8 cellular contexts compared by ENCODE assay signal in the genomic region with DNA sequence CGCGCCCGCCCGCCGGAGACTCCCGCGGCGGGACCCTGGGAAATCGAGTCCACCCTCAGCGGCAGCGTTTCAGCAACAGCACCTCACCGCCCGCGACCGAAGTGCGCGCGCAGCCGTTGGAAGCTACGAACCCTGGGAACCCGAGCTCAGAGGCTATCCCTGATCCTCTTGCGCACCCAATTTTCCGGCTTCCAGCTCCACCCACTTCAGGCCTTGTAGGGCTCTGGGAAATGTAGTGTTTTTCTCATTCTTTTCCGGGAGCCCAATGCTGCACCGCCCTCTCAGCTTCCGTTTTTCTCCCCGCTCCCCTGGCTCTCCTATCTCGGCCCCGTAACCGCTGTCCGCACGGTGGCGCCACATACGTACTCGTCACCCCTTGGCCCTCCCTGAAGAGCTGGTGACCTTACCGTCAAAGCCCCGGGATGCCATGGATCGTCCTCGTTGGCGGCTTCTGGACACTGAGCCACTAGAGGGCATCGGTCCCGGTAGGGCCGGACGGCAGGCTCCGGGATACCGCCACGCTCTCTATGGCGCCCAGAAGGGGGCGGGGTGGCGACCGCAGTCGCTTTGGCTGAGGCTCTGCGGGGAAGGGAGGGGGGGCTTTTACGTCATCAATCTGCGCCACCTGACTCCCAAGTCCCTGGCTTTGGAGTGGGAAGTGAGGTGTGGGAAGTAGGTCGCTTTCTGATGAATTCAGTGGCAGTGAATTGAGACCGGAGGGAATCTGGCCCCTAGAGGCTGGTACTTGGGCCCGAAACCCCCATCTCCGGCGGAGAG. TPM values are rescaled to one million over a fixed set of nuclear protein-coding genes. Genes with fewer than 3 reads are reported as not detected.
DNase-seq lines count a peak whose midpoint lies in the region; ATAC-seq and TF ChIP-seq lines count a peak whose summit lies in the region.

A gene (plus strand): TSS at position 687 of the 777 bp plus-strand sequence. CDS start 3,948 bp downstream, outside the sequence.
A gene (minus strand): TSS at position 102 of the 777 bp plus-strand sequence. CDS start 225 bp downstream, outside the sequence.

- H3K27ac Mint-ChIP-seq in activated T-helper 17 cell treated with anti-CD3 and anti-CD28 coated beads, Interleukin-2, amount 50 U/mL, for 72 hours: peak within 1 kb of the TSS; percentile 99
- peak within 1 kb of the TSS; percentile 93 to 99 (median 97) for H3K27ac Mint-ChIP-seq in naive thymus-derived CD8-positive, alpha-beta T cell

- H2AFZ ChIP-seq in GM23248 (peak within 1 kb of the TSS; percentile 90), fibroblast of lung (ENCODE audit: low read length) (peak within 1 kb of the TSS; percentile 94)

- H3K4me3 ChIP-seq in GM23248: peak within 1 kb of the TSS; percentile 86
- H3K4me3 ChIP-seq in fibroblast of lung (replicated peaks in 1 of 4; ENCODE audit: control extremely low read depth in 1 of 4, insufficient read depth in 1 of 4, low read depth in 3 of 4, low read length in 4 of 4): peak within 1 kb of the TSS; percentile 87 to 99 (median 95)

- H3K9me3 ChIP-seq in GM23248 (ENCODE audit: low read depth) (no peaks in the 10 kb centered on the region), fibroblast of lung (ENCODE audit: control insufficient read depth, insufficient read depth, low read depth, low read length) (no peaks in the 10 kb centered on the region)

- in situ Hi-C loops in GM23248 (cut with MboI): no loop called here

- POLR2A ChIA-PET in naive thymus-derived CD8-positive, alpha-beta T cell (lab: Charles Lee): interaction anchor here (0.7 to 1.4 kb wide), 7 partner anchors 10 to 1219 kb away, joined by 3 to 6 read pairs (median 4); a partner anchor contains a TSS

- peaks cover 26% of the 10 kb centered on the region for H3K36me3 ChIP-seq in GM23248 (ENCODE audit: low read depth)
- peaks cover 2% of the 10 kb centered on the region for H3K36me3 ChIP-seq in fibroblast of lung (ENCODE audit: control insufficient read depth, insufficient read depth, low read length)

- H3K9ac ChIP-seq in GM23248 (peak within 1 kb of the TSS; percentile 95), fibroblast of lung (ENCODE audit: insufficient read depth, low read length) (peak within 1 kb of the TSS; percentile 94)

- peaks cover 26% of the 10 kb centered on the region for H3K4me1 ChIP-seq in GM23248 (ENCODE audit: insufficient read depth)
- H3K4me1 ChIP-seq in fibroblast of lung (ENCODE audit: control insufficient read depth, extremely low read depth, insufficient read depth, low read length): no peaks in the 10 kb centered on the region

- WGBS in GM23248 (ENCODE audit: low coverage in 1 of 2, low lambda C conversion rate in 2 of 2, missing lambda C conversion rate in 2 of 2), 2 experiments: 1% methylated on average over 46 to 54 of the region's 60 CpGs

- peak within 1 kb of the TSS; percentile 99 for H3K27ac ChIP-seq in GM23248
- peak within 1 kb of the TSS; percentile 99 for H3K27ac ChIP-seq in fibroblast of lung (ENCODE audit: insufficient read depth, low read length)

- H3K36me3 Mint-ChIP-seq in activated T-helper 17 cell treated with anti-CD3 and anti-CD28 coated beads, Interleukin-2, amount 50 U/mL, for 72 hours (ENCODE audit: low read depth): peaks cover 71% of the 10 kb centered on the region
- H3K36me3 Mint-ChIP-seq in naive thymus-derived CD8-positive, alpha-beta T cell: peaks cover 0 to 35% (median 8%) of the 10 kb centered on the region in 3 donors

- H4K20me1 ChIP-seq in GM23248 (ENCODE audit: insufficient read depth): peaks cover 9% of the 10 kb centered on the region
- H4K20me1 ChIP-seq in fibroblast of lung (ENCODE audit: control insufficient read depth, extremely low read depth, insufficient read depth, low read length): no peaks in the 10 kb centered on the region

- H3K4me2 ChIP-seq in GM23248 (ENCODE audit: unreplicated experiment) (peak within 1 kb of the TSS; percentile 98), fibroblast of lung (ENCODE audit: extremely low read depth, insufficient read depth, low read length) (peak within 1 kb of the TSS; percentile 91)

- H3K79me2 ChIP-seq in GM23248 (ENCODE audit: insufficient read depth) (peaks cover 92% of the 10 kb centered on the region), fibroblast of lung (ENCODE audit: control insufficient read depth, insufficient read depth, low read length) (peaks cover 65% of the 10 kb centered on the region)

- peak; percentile 79 to 80 for TF ChIP-seq CTCF in fibroblast of lung (conservative IDR thresholded peaks at IDR 0.05 in 1 of 2, IDR thresholded peaks at IDR 0.05 in 1 of 2; ENCODE audit: low read depth in 1 of 2, low read length in 2 of 2)

- peaks cover 8% of the 10 kb centered on the region; the same call in 1 of the 2 replicates for H3F3A ChIP-seq in GM23248 (ENCODE audit: insufficient read depth)

- peak; percentile 87 for ATAC-seq in activated T-helper 17 cell treated with anti-CD3 and anti-CD28 coated beads, Interleukin-2, amount 50 U/mL, for 72 hours (replicated peaks)
- peak; percentile 86 to 89 for ATAC-seq in naive thymus-derived CD8-positive, alpha-beta T cell

- no peaks in the 10 kb centered on the region for H3K9me2 ChIP-seq in GM23248 (ENCODE audit: insufficient read depth)

- no peaks in the 10 kb centered on the region for H3K9me3 Mint-ChIP-seq in activated T-helper 17 cell treated with anti-CD3 and anti-CD28 coated beads, Interleukin-2, amount 50 U/mL, for 72 hours
- H3K9me3 Mint-ChIP-seq in naive thymus-derived CD8-positive, alpha-beta T cell: no peaks in the 10 kb centered on the region

- peak; percentile 99 for DNase-seq in Daoy (ENCODE audit: low read depth)
- DNase-seq in GM23248: peak; percentile 99
- peak; percentile 99 for DNase-seq in LHCN-M2 (ENCODE audit: low read depth)
- peak; percentile 99 for DNase-seq in RPMI8226
- peak; percentile 99 to 100 for DNase-seq in fibroblast of lung (ENCODE audit: low read depth in 2 of 2)
- peak; percentile 91 to 98 (median 96) for DNase-seq in naive thymus-derived CD8-positive, alpha-beta T cell
- DNase-seq in stimulated activated naive CD4-positive, alpha-beta T cell treated with Interleukin-2 at 50 U/mL for 16 hours (lab: John Stamatoyannopoulos, UW): peak; percentile 98

- peaks cover 18% of the 10 kb centered on the region for H3K4me1 Mint-ChIP-seq in activated T-helper 17 cell treated with anti-CD3 and anti-CD28 coated beads, Interleukin-2, amount 50 U/mL, for 72 hours
- H3K4me1 Mint-ChIP-seq in naive thymus-derived CD8-positive, alpha-beta T cell: peaks cover 10 to 60% (median 42%) of the 10 kb centered on the region in 4 donors

- no peaks in the 10 kb centered on the region for H3K27me3 Mint-ChIP-seq in activated T-helper 17 cell treated with anti-CD3 and anti-CD28 coated beads, Interleukin-2, amount 50 U/mL, for 72 hours
- H3K27me3 Mint-ChIP-seq in naive thymus-derived CD8-positive, alpha-beta T cell: peaks cover 0 to 3% (median 0%) of the 10 kb centered on the region in 5 donors

- H3K4me3 Mint-ChIP-seq in activated T-helper 17 cell treated with anti-CD3 and anti-CD28 coated beads, Interleukin-2, amount 50 U/mL, for 72 hours: peak within 1 kb of the TSS; percentile 99
- H3K4me3 Mint-ChIP-seq in naive thymus-derived CD8-positive, alpha-beta T cell: peak within 1 kb of the TSS; percentile 90 to 100 (median 97)

- H3K27me3 ChIP-seq in GM23248 (replicated peaks; ENCODE audit: insufficient read depth) (no peaks in the 10 kb centered on the region), fibroblast of lung (ENCODE audit: control insufficient read depth, insufficient read depth, low read length) (no peaks in the 10 kb centered on the region)

RNA-seq across cellular contexts. Expression of the first gene that starts in this region (rescaled TPM):
- total RNA-seq in Daoy (2014; rRNA removed; shearing (Covaris generic)): 17.3 and 95.3 TPM in 2 replicates
- total RNA-seq in GM23248 (2014; rRNA removed; shearing (Covaris generic)): 12.6 and 18.6 TPM in 2 replicates
- polyA plus RNA-seq in GM23248 (2016; fragmentation: Nextera tagmentation; extraction: Ambion mirVana): 19.4 and 23.0 TPM in 2 replicates
- total RNA-seq in LHCN-M2 (2014; rRNA removed): 15.5 and 17.6 TPM in 2 replicates
- 3.6 TPM for polyA plus RNA-seq in LHCN-M2 (2012)
- 10 to 100 TPM; 14.0 to 17.7 TPM for total RNA-seq in activated T-helper 17 cell treated with anti-CD3 and anti-CD28 coated beads, Interleukin-2, amount 50 U/mL, for 72 hours
- 13.7 and 23.9 TPM in 2 replicates for total RNA-seq in fibroblast of lung
- polyA plus RNA-seq in fibroblast of lung: 9.7 and 13.0 TPM in 2 replicates
- 6.2 and 7.5 TPM in 2 replicates for polyA plus RNA-seq in fibroblast of lung (2012)
- polyA minus RNA-seq in fibroblast of lung (ENCODE audit: low replicate concordance): 0.33 TPM in 1 of 2 replicates, not detected in the other
- 10 to 100 TPM; 20.1 to 24.7 TPM for total RNA-seq in naive thymus-derived CD8-positive, alpha-beta T cell
- 1 to 10 TPM; 6.7 to 8.3 (median 7.5) TPM for polyA plus RNA-seq in naive thymus-derived CD8-positive, alpha-beta T cell

RNA-seq across cellular contexts. Expression of the second gene that starts in this region (rescaled TPM):
- 75.1 and 109 TPM in 2 replicates for total RNA-seq in Daoy (2014; rRNA removed; shearing (Covaris generic))
- total RNA-seq in GM23248 (2014; rRNA removed; shearing (Covaris generic)): 35.5 and 46.2 TPM in 2 replicates
- polyA plus RNA-seq in GM23248 (2016; fragmentation: Nextera tagmentation; extraction: Ambion mirVana) (86.6 and 98.2 TPM in 2 replicates), fibroblast of lung (35.3 and 37.4 TPM in 2 replicates)
- total RNA-seq in LHCN-M2 (2014; rRNA removed) (53.7 and 75.6 TPM in 2 replicates), fibroblast of lung (44.4 and 65.1 TPM in 2 replicates)
- polyA plus RNA-seq in LHCN-M2 (2012): 10.9 TPM
- 100 to 1,000 TPM; 147 to 156 TPM for total RNA-seq in activated T-helper 17 cell treated with anti-CD3 and anti-CD28 coated beads, Interleukin-2, amount 50 U/mL, for 72 hours
- polyA plus RNA-seq in fibroblast of lung (2012): 29.2 and 33.0 TPM in 2 replicates
- polyA minus RNA-seq in fibroblast of lung (ENCODE audit: low replicate concordance): 122 and 137 TPM in 2 replicates
- total RNA-seq in naive thymus-derived CD8-positive, alpha-beta T cell: 100 to 1,000 TPM; 139 to 149 TPM
- polyA plus RNA-seq in naive thymus-derived CD8-positive, alpha-beta T cell: 10 to 100 TPM; 15.9 to 65.0 (median 31.2) TPM

Comparison
In these comparisons a context has a peak if more than half of its experiments do, and no peak if none do; other contexts are left out.
1. Peak in every context shown above with its lines: DNase-seq, ATAC-seq, H3K4me3 ChIP-seq and H3K27ac ChIP-seq.